1 cellular context compared by ENCODE assay signal in genomic region chr2:203909946-203910476, GRCh38.
TF ChIP-seq lines count a peak whose summit lies in the region.

No MANE protein-coding gene starts in this region.

TF ChIP-seq in IMR-90, 13 proteins besides CTCF, POLR2A, EP300 and RAD21:
- TF ChIP-seq RCOR1 (IDR thresholded peaks at IDR 0.05; ENCODE audit: insufficient replicate concordance, low read length) = no peak
- TF ChIP-seq ELK1 (IDR thresholded peaks at IDR 0.05; ENCODE audit: borderline replicate concordance, low read depth, low read length) = no peak
- no peak for TF ChIP-seq FOS (IDR thresholded peaks at IDR 0.05; ENCODE audit: low read depth, low read length)
- TF ChIP-seq CEBPB (IDR thresholded peaks at IDR 0.05; ENCODE audit: low read depth, low read length) = no peak
- TF ChIP-seq CHD1 (IDR thresholded peaks at IDR 0.05; ENCODE audit: low read depth, low read length) = no peak
- TF ChIP-seq USF2 (IDR thresholded peaks at IDR 0.05; ENCODE audit: low read depth, low read length) = no peak
- no peak for TF ChIP-seq RFX5 (IDR thresholded peaks at IDR 0.05; ENCODE audit: low read depth, low read length)
- no peak for TF ChIP-seq MAFK (IDR thresholded peaks at IDR 0.05; ENCODE audit: low read depth, low read length)
- TF ChIP-seq NFE2L2 (IDR thresholded peaks at IDR 0.05; ENCODE audit: low read depth, low read length) = no peak
- TF ChIP-seq MAZ (IDR thresholded peaks at IDR 0.05; ENCODE audit: borderline replicate concordance, low read depth, low read length) = no peak
- no peak for TF ChIP-seq SMC3 (IDR thresholded peaks at IDR 0.05; ENCODE audit: low read depth, low read length)
- TF ChIP-seq BHLHE40 (IDR thresholded peaks at IDR 0.05; ENCODE audit: low read depth, low read length) = no peak
